13 cellular contexts compared by ENCODE assay signal in the genomic region with DNA sequence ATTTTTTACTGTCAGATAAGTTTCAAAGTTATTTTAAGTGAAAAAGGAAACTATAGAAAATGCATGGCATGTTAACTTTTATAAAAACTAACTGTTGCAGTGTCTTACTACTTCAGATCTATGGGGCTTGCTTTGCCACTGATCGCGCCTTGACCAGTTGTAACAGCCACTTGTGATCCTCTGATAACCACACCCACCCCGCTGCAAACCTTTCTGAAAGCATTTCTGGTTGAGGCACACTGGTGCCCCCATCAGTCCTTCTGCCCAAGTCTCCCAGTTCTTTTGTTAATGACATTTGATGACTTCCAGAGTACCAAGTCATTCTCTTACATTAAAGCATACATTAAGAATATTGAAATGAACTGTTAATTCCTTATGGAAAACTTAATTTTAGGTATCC.
DNase-seq lines count a peak whose midpoint lies in the region; ATAC-seq and TF ChIP-seq lines count a peak whose summit lies in the region.
"Had no signal": no experiment of that assay in that cellular context is flagged by ENCODE, and none has a peak within 500 bp of the region (broad histone marks: within the 10 kb centered on the region; RNA-seq: fewer than 3 reads in every experiment).

No MANE protein-coding gene starts in this region.

- H2BK5ac ChIP-seq in mesenchymal stem cell (ENCODE audit: low read depth, low read length, poor library complexity, severe bottlenecking): no peak overlapping the region

- intact Hi-C loops in left cardiac atrium (cut with DNase I): no loop called here
- intact Hi-C loops in Right ventricle myocardium superior (cut with DNase I): no loop called here
- intact Hi-C loops in activated CD8-positive, alpha-beta T cell treated with anti-CD3 and anti-CD28 coated beads for 36 hours (cut with micrococcal nuclease): no loop called here
- intact Hi-C loops in upper lobe of right lung (cut with DNase I): no loop called here

- peaks cover 8% of the 10 kb centered on the region for H3K79me1 ChIP-seq in mesenchymal stem cell (replicated peaks; ENCODE audit: low read length, poor library complexity, severe bottlenecking)

- DNase-seq in left cardiac atrium: no peak
- no peak for DNase-seq in Right ventricle myocardium superior
- DNase-seq in activated CD8-positive, alpha-beta T cell treated with anti-CD3 and anti-CD28 coated beads for 36 hours: peak; percentile 35
- DNase-seq in mesenchymal stem cell: peak; percentile 34
- DNase-seq in upper lobe of right lung: no peak
- no peak for DNase-seq in NCI-H526 (lab: John Stamatoyannopoulos, UW)
- DNase-seq in dedifferentiated amniotic fluid mesenchymal stem cell (ENCODE audit: extremely low spot score): no peak
- no peak for DNase-seq in substantia nigra (lab: John Stamatoyannopoulos, UW)
- DNase-seq: effector CD8-positive, alpha-beta T cell; NCI-H446 treated with DMSO at 0.1 percent for 48 hours; spleen had no signal

- H3K27me3 Mint-ChIP-seq in activated CD8-positive, alpha-beta T cell treated with anti-CD3 and anti-CD28 coated beads for 36 hours: no peaks in the 10 kb centered on the region

- no peak overlapping the region for H3K18ac ChIP-seq in mesenchymal stem cell (ENCODE audit: low read depth in 1 of 2, low read length in 2 of 2)

- H2BK12ac ChIP-seq in mesenchymal stem cell (ENCODE audit: low read length in 2 of 2): no peak overlapping the region

- peak overlapping the region; percentile 71 for H3K4me2 ChIP-seq in mesenchymal stem cell (ENCODE audit: low read length, poor library complexity, severe bottlenecking)

- H3K4ac ChIP-seq in mesenchymal stem cell (ENCODE audit: low read depth in 1 of 2, low read length in 2 of 2): no peak overlapping the region

- CTCF ChIA-PET in activated CD8-positive, alpha-beta T cell treated with anti-CD3 and anti-CD28 coated beads for 36 hours (lab: Charles Lee): interaction anchor here (0.7 to 1.1 kb wide), 2 partner anchors 10 to 62 kb away, joined by 3 read pairs; no protein-coding TSS in a partner anchor

- peak overlapping the region; percentile 37 for H3K27ac Mint-ChIP-seq in activated CD8-positive, alpha-beta T cell treated with anti-CD3 and anti-CD28 coated beads for 36 hours
- H3K27ac Mint-ChIP-seq: activated naive CD4-positive, alpha-beta T cell treated with anti-CD3 and anti-CD28 coated beads, Interleukin-2, amount 50 U/mL, for 72 hours had no signal

- H3K9ac ChIP-seq in mesenchymal stem cell (ENCODE audit: low read length): no peak overlapping the region

- H3K4me3 Mint-ChIP-seq in activated CD8-positive, alpha-beta T cell treated with anti-CD3 and anti-CD28 coated beads for 36 hours: no peak overlapping the region

- H3K4me1 ChIP-seq in mesenchymal stem cell (ENCODE audit: control insufficient read depth, insufficient read depth, low read depth, low read length) (peaks cover 20% of the 10 kb centered on the region), upper lobe of right lung (peaks cover 48% of the 10 kb centered on the region)

- H4K8ac ChIP-seq in mesenchymal stem cell (ENCODE audit: low read length): no peak overlapping the region

- H3K14ac ChIP-seq in mesenchymal stem cell (ENCODE audit: low read length in 2 of 2): no peak overlapping the region

- no peak overlapping the region for H2BK15ac ChIP-seq in mesenchymal stem cell (ENCODE audit: low read depth, poor library complexity, severe bottlenecking)

- POLR2A ChIA-PET in activated CD8-positive, alpha-beta T cell treated with anti-CD3 and anti-CD28 coated beads for 36 hours (lab: Charles Lee): no interaction called here

- peaks cover 75% of the 10 kb centered on the region for H3K4me1 Mint-ChIP-seq in activated CD8-positive, alpha-beta T cell treated with anti-CD3 and anti-CD28 coated beads for 36 hours (ENCODE audit: low read depth)

- H3K9me3 Mint-ChIP-seq in activated CD8-positive, alpha-beta T cell treated with anti-CD3 and anti-CD28 coated beads for 36 hours: no peaks in the 10 kb centered on the region
- H3K9me3 Mint-ChIP-seq: activated naive CD4-positive, alpha-beta T cell treated with anti-CD3 and anti-CD28 coated beads, Interleukin-2, amount 50 U/mL, for 72 hours had no signal

- peak overlapping the region; percentile 89 for H3K27ac ChIP-seq in mesenchymal stem cell (ENCODE audit: low read length, poor library complexity, severe bottlenecking)
- H3K27ac ChIP-seq in upper lobe of right lung: no peak overlapping the region
- H3K27ac ChIP-seq in substantia nigra (ENCODE audit: low read depth, low read length, poor library complexity, severe bottlenecking): no peak overlapping the region
- H3K27ac ChIP-seq: spleen had no signal

- H3K23ac ChIP-seq in mesenchymal stem cell (ENCODE audit: low read length in 2 of 2): no peak overlapping the region

- H2AK5ac ChIP-seq in mesenchymal stem cell (ENCODE audit: low read length, severe bottlenecking): peak overlapping the region; percentile 66

- H3K36me3 ChIP-seq in mesenchymal stem cell (ENCODE audit: control insufficient read depth in 1 of 2, insufficient read depth in 2 of 2, low read depth in 1 of 2, low read length in 2 of 2): peaks cover 9 to 15% of the 10 kb centered on the region in 2 experiments
- H3K36me3 ChIP-seq in upper lobe of right lung: no peaks in the 10 kb centered on the region

- no peak overlapping the region for H2BK120ac ChIP-seq in mesenchymal stem cell (ENCODE audit: low read depth, low read length)

- H2AFZ ChIP-seq in mesenchymal stem cell (ENCODE audit: low read depth, low read length): no peak overlapping the region

- peaks cover 33% of the 10 kb centered on the region for H3K36me3 Mint-ChIP-seq in activated CD8-positive, alpha-beta T cell treated with anti-CD3 and anti-CD28 coated beads for 36 hours (ENCODE audit: low read depth)

- TF ChIP-seq CTCF in activated CD8-positive, alpha-beta T cell treated with anti-CD3 and anti-CD28 coated beads for 36 hours (IDR thresholded peaks at IDR 0.05): no peak
- TF ChIP-seq CTCF in upper lobe of right lung (IDR thresholded peaks at IDR 0.05): no peak

- no peak overlapping the region for H4K91ac ChIP-seq in mesenchymal stem cell (ENCODE audit: low read length)

- ATAC-seq in left cardiac atrium (peak; percentile 30 to 32), Right ventricle myocardium superior (ENCODE audit: poor library complexity) (no peak), upper lobe of right lung (peak; percentile 57)
- ATAC-seq in activated CD8-positive, alpha-beta T cell treated with anti-CD3 and anti-CD28 coated beads for 36 hours: no peak
- ATAC-seq: activated naive CD4-positive, alpha-beta T cell treated with anti-CD3 and anti-CD28 coated beads, Interleukin-2, amount 50 U/mL, for 72 hours had no signal

- no peaks in the 10 kb centered on the region for H3K27me3 ChIP-seq in mesenchymal stem cell (ENCODE audit: control insufficient read depth in 1 of 2, insufficient read depth in 1 of 2, low read length in 2 of 2)
- H3K27me3 ChIP-seq in upper lobe of right lung: no peaks in the 10 kb centered on the region
- H3K27me3 ChIP-seq: MG63, spleen had no signal

- H3K4me3 ChIP-seq in mesenchymal stem cell (ENCODE audit: insufficient read depth in 1 of 2, low read depth in 1 of 2, low read length in 2 of 2) (no peak overlapping the region), upper lobe of right lung (no peak overlapping the region)
- H3K4me3 ChIP-seq: MG63, spleen had no signal

- H3K9me3 ChIP-seq in mesenchymal stem cell (ENCODE audit: control insufficient read depth, low read length) (no peaks in the 10 kb centered on the region), upper lobe of right lung (no peaks in the 10 kb centered on the region)
- H3K9me3 ChIP-seq: MG63, spleen had no signal

- 49% methylated on average over 3 of the region's 3 CpGs for WGBS in mesenchymal stem cell

Comparison
In these comparisons a context has a peak if more than half of its experiments do, and no peak if none do; other contexts are left out.
1. ATAC-seq: peak in left cardiac atrium (2 of 2) and upper lobe of right lung (single experiment); none in Right ventricle myocardium superior (single experiment) and activated CD8-positive, alpha-beta T cell treated with anti-CD3 and anti-CD28 coated beads for 36 hours (single experiment).
2. DNase-seq: peak in activated CD8-positive, alpha-beta T cell treated with anti-CD3 and anti-CD28 coated beads for 36 hours (single experiment) and mesenchymal stem cell (single experiment); none in left cardiac atrium (single experiment), Right ventricle myocardium superior (single experiment), upper lobe of right lung (single experiment), NCI-H526 (0 of 2), dedifferentiated amniotic fluid mesenchymal stem cell (single experiment) and substantia nigra (0 of 49).